Comparison of ENCODE assay signal across 17 cellular contexts in genomic region chr22:26199665-26200064, GRCh38. TPM values are rescaled to one million over a fixed set of nuclear protein-coding genes. Genes with fewer than 3 reads are reported as not detected.
"Had no signal": no experiment of that assay in that cellular context is flagged by ENCODE, and none has a peak within 500 bp of the region (broad histone marks: within the 10 kb centered on the region; RNA-seq: fewer than 3 reads in every experiment).

No MANE protein-coding gene starts in this region.

- H3K27ac Mint-ChIP-seq: activated naive CD4-positive, alpha-beta T cell treated with anti-CD3 and anti-CD28 coated beads, Interleukin-2, amount 10 ng/mL, durations not matched to agents 7 days and 5 days; activated T-helper 2 cell treated with anti-CD3 and anti-CD28 coated beads, Interferon-gamma antibody, Interleukin-2, Interleukin-4, amounts not matched to agents 10 μg/mL and 5 μg/mL and 100 μg/mL, durations not matched to agents 14 hours and 24 hours and 36 hours; dendritic cell treated with granulocyte-macrophage colony-stimulating factor and Interleukin-4, amounts not matched to agents 40 ng/mL and 50 ng/mL, for 4 days had no signal

- H3K9me3 ChIP-seq: pancreas, thoracic aorta, upper lobe of right lung had no signal

- DNase-seq: activated CD4-positive, alpha-beta T cell treated with anti-CD3 and anti-CD28 coated beads for 1 hour; activated CD4-positive, alpha-beta T cell treated with anti-CD3 and anti-CD28 coated beads, Interleukin-2, amount 50 U/mL, for 48 hours; activated naive CD4-positive, alpha-beta T cell treated with anti-CD3 and anti-CD28 coated beads, Interleukin-2, amount 10 ng/mL, durations not matched to agents 7 days and 5 days; effector memory CD4-positive, alpha-beta T cell; left colon; midbrain; pancreas; stimulated activated CD4-positive, alpha-beta T cell treated with anti-CD3 and anti-CD28 coated beads, Interleukin-1b, Interleukin-23, amount 100 ng/mL, for 48 hours; upper lobe of right lung had no signal

- H3K4me3 Mint-ChIP-seq: activated naive CD4-positive, alpha-beta T cell treated with anti-CD3 and anti-CD28 coated beads, Interleukin-2, amount 10 ng/mL, durations not matched to agents 7 days and 5 days; dendritic cell treated with granulocyte-macrophage colony-stimulating factor and Interleukin-4, amounts not matched to agents 40 ng/mL and 50 ng/mL, for 4 days had no signal

- H3K4me3 ChIP-seq: lung, pancreas, thoracic aorta, upper lobe of right lung had no signal

- H3K27ac ChIP-seq: epithelial cell of prostate, pancreas, thoracic aorta, upper lobe of right lung had no signal

- H3K36me3 Mint-ChIP-seq: activated naive CD4-positive, alpha-beta T cell treated with anti-CD3 and anti-CD28 coated beads, Interleukin-2, amount 10 ng/mL, durations not matched to agents 7 days and 5 days had no signal

- H3K36me3 ChIP-seq: pancreas, thoracic aorta, upper lobe of right lung had no signal

- ATAC-seq: left colon, pancreas, upper lobe of right lung had no signal

- H3K4me1 Mint-ChIP-seq: activated naive CD4-positive, alpha-beta T cell treated with anti-CD3 and anti-CD28 coated beads, Interleukin-2, amount 10 ng/mL, durations not matched to agents 7 days and 5 days had no signal

- H3K9me3 Mint-ChIP-seq: activated naive CD4-positive, alpha-beta T cell treated with anti-CD3 and anti-CD28 coated beads, Interleukin-2, amount 10 ng/mL, durations not matched to agents 7 days and 5 days; activated T-helper 2 cell treated with anti-CD3 and anti-CD28 coated beads, Interferon-gamma antibody, Interleukin-2, Interleukin-4, amounts not matched to agents 10 μg/mL and 5 μg/mL and 100 μg/mL, durations not matched to agents 14 hours and 24 hours and 36 hours; dendritic cell treated with granulocyte-macrophage colony-stimulating factor and Interleukin-4, amounts not matched to agents 40 ng/mL and 50 ng/mL, for 4 days had no signal

RNA-seq across cellular contexts. Expression of gene SEZ6L, which starts 30.4 kb away (rescaled TPM):
- total RNA-seq: activated T-helper 2 cell treated with anti-CD3 and anti-CD28 coated beads, Interferon-gamma antibody, Interleukin-2, Interleukin-4, amounts not matched to agents 10 μg/mL and 5 μg/mL and 100 μg/mL, durations not matched to agents 14 hours and 24 hours and 36 hours; bronchial epithelial cell; fibroblast of lung; T-helper 2 cell treated with Interferon-gamma antibody and Interleukin-4, amounts not matched to agents 100 ng/mL and 5 ng/mL, for 36 hours had no signal
- polyA plus RNA-seq: fibroblast of lung had no signal
